ENCODE assay signal across 8 cellular contexts in genomic region chr1:232364654-232365382, GRCh38.
"Had no signal": no experiment of that assay in that cellular context is flagged by ENCODE, and none has a peak within 500 bp of the region (broad histone marks: within the 10 kb centered on the region; RNA-seq: fewer than 3 reads in every experiment).

No MANE protein-coding gene starts in this region.

- DNase-seq: GM23248, H9, HCEC 1CT, KBM-7 had no signal

- ATAC-seq: HepG2 had no signal

- H3K9ac ChIP-seq: GM23248 had no signal

- H3K4me3 ChIP-seq: GM23248 had no signal

- H3K27ac ChIP-seq: GM23248, HL-60 had no signal

- FAIRE-seq: H1, H54, HepG2 had no signal

- H2AFZ ChIP-seq: GM23248 had no signal
